ENCODE assay signal across 32 cellular contexts in genomic region chr2:165893556-165893955, GRCh38.
"Had no signal": no experiment of that assay in that cellular context is flagged by ENCODE, and none has a peak within 500 bp of the region (broad histone marks: within the 10 kb centered on the region; RNA-seq: fewer than 3 reads in every experiment).

No MANE protein-coding gene starts in this region.

- H3K27ac Mint-ChIP-seq: activated CD4-positive, alpha-beta memory T cell treated with anti-CD3 and anti-CD28 coated beads for 36 hours; activated CD4-positive, alpha-beta T cell treated with anti-CD3 and anti-CD28 coated beads for 36 hours; activated CD4-positive, alpha-beta T cell treated with anti-CD3 and anti-CD28 coated beads, Interleukin-2, amount 10 ng/mL, durations not matched to agents 24 days and 14 days; activated CD8-positive, alpha-beta memory T cell treated with anti-CD3 and anti-CD28 coated beads, Interleukin-2, amount 10 ng/mL, durations not matched to agents 7 days and 5 days; activated CD8-positive, alpha-beta T cell treated with anti-CD3 and anti-CD28 coated beads, Interleukin-2, amount 10 ng/mL, durations not matched to agents 7 days and 5 days; activated naive CD4-positive, alpha-beta T cell treated with anti-CD3 and anti-CD28 coated beads for 36 hours; activated naive CD4-positive, alpha-beta T cell treated with anti-CD3 and anti-CD28 coated beads, Interleukin-2, amount 50 U/mL, for 24 hours; activated naive CD8-positive, alpha-beta T cell treated with anti-CD3 and anti-CD28 coated beads for 36 hours; activated naive CD8-positive, alpha-beta T cell treated with anti-CD3 and anti-CD28 coated beads, Interleukin-2, amount 50 U/mL, for 24 hours; activated T-helper 1 cell treated with anti-CD3 and anti-CD28 coated beads, Interleukin-12 subunit alpha, Interleukin-12 subunit beta, Interleukin-2, Interleukin-4 antibody, amounts not matched to agents 30 ng/mL and 10 ng/mL and 1 ng/mL, durations not matched to agents 14 hours and 24 hours and 36 hours; activated T-helper 2 cell treated with anti-CD3 and anti-CD28 coated beads, Interferon-gamma antibody, Interleukin-2, Interleukin-4, amounts not matched to agents 10 μg/mL and 5 μg/mL and 100 μg/mL, durations not matched to agents 14 hours and 24 hours and 36 hours; effector memory CD8-positive, alpha-beta T cell had no signal

- H3K27ac ChIP-seq: adrenal gland, ascending aorta, brain microvascular endothelial cell, epithelial cell of prostate, esophagus squamous epithelium, gastrocnemius medialis had no signal

- H3K9me3 ChIP-seq: adrenal gland, ascending aorta, esophagus squamous epithelium, gastrocnemius medialis had no signal

- H3K4me3 Mint-ChIP-seq: activated CD4-positive, alpha-beta memory T cell treated with anti-CD3 and anti-CD28 coated beads for 36 hours; activated CD4-positive, alpha-beta T cell treated with anti-CD3 and anti-CD28 coated beads for 36 hours; activated CD4-positive, alpha-beta T cell treated with anti-CD3 and anti-CD28 coated beads, Interleukin-2, amount 10 ng/mL, durations not matched to agents 24 days and 14 days; activated CD8-positive, alpha-beta memory T cell treated with anti-CD3 and anti-CD28 coated beads, Interleukin-2, amount 10 ng/mL, durations not matched to agents 7 days and 5 days; activated CD8-positive, alpha-beta T cell treated with anti-CD3 and anti-CD28 coated beads, Interleukin-2, amount 10 ng/mL, durations not matched to agents 7 days and 5 days; activated naive CD4-positive, alpha-beta T cell treated with anti-CD3 and anti-CD28 coated beads for 36 hours; activated naive CD4-positive, alpha-beta T cell treated with anti-CD3 and anti-CD28 coated beads, Interleukin-2, amount 50 U/mL, for 24 hours; activated naive CD8-positive, alpha-beta T cell treated with anti-CD3 and anti-CD28 coated beads for 36 hours; activated naive CD8-positive, alpha-beta T cell treated with anti-CD3 and anti-CD28 coated beads, Interleukin-2, amount 50 U/mL, for 24 hours; activated T-helper 1 cell treated with anti-CD3 and anti-CD28 coated beads, Interleukin-12 subunit alpha, Interleukin-12 subunit beta, Interleukin-2, Interleukin-4 antibody, amounts not matched to agents 30 ng/mL and 10 ng/mL and 1 ng/mL, durations not matched to agents 14 hours and 24 hours and 36 hours; effector memory CD8-positive, alpha-beta T cell had no signal

- H3K4me1 Mint-ChIP-seq: activated naive CD4-positive, alpha-beta T cell treated with anti-CD3 and anti-CD28 coated beads, Interleukin-2, amount 50 U/mL, for 24 hours had no signal

- DNase-seq: activated CD4-positive, alpha-beta memory T cell treated with anti-CD3 and anti-CD28 coated beads for 36 hours; activated CD4-positive, alpha-beta T cell treated with anti-CD3 and anti-CD28 coated beads for 36 hours; activated CD4-positive, alpha-beta T cell treated with anti-CD3 and anti-CD28 coated beads, Interleukin-2, amount 10 ng/mL, durations not matched to agents 24 days and 14 days; activated CD4-positive, CD25-positive, alpha-beta regulatory T cell; activated CD4-positive, CD25-positive, alpha-beta regulatory T cell treated with anti-CD3 and anti-CD28 coated beads, Interleukin-2, amount 50 U/mL, for 72 hours; activated CD8-positive, alpha-beta memory T cell treated with anti-CD3 and anti-CD28 coated beads, Interleukin-2, amount 10 ng/mL, durations not matched to agents 7 days and 5 days; activated CD8-positive, alpha-beta memory T cell treated with anti-CD3 and anti-CD28 coated beads, Interleukin-2, amount 50 U/mL, for 4 hours; activated CD8-positive, alpha-beta T cell treated with anti-CD3 and anti-CD28 coated beads, Interleukin-2, amount 10 ng/mL, durations not matched to agents 7 days and 5 days; activated effector memory CD4-positive, alpha-beta T cell treated with anti-CD3 and anti-CD28 coated beads, Interleukin-2, amount 50 U/mL, for 16 hours; activated naive CD4-positive, alpha-beta T cell treated with anti-CD3 and anti-CD28 coated beads for 36 hours; activated naive CD8-positive, alpha-beta T cell treated with anti-CD3 and anti-CD28 coated beads for 36 hours; activated naive CD8-positive, alpha-beta T cell treated with anti-CD3 and anti-CD28 coated beads, Interleukin-2, amount 50 U/mL, for 24 hours; activated T-cell treated with anti-CD3 and anti-CD28 coated beads, Interleukin-2, amount 50 U/mL, for 1 hour; activated T-cell treated with anti-CD3 and anti-CD28 coated beads, Interleukin-2, amount 50 U/mL, for 48 hours; adrenal gland; brain microvascular endothelial cell; caudate nucleus; cortex of kidney; dermis blood vessel endothelial cell; effector CD4-positive, alpha-beta T cell; effector memory CD8-positive, alpha-beta T cell; esophagus squamous epithelium; gastrocnemius medialis; T-helper 2 cell had no signal

- H3K4me3 ChIP-seq: adrenal gland, ascending aorta, esophagus squamous epithelium, gastrocnemius medialis had no signal

- H3K27me3 Mint-ChIP-seq: activated CD4-positive, alpha-beta memory T cell treated with anti-CD3 and anti-CD28 coated beads for 36 hours; activated CD4-positive, alpha-beta T cell treated with anti-CD3 and anti-CD28 coated beads for 36 hours; activated CD4-positive, alpha-beta T cell treated with anti-CD3 and anti-CD28 coated beads, Interleukin-2, amount 10 ng/mL, durations not matched to agents 24 days and 14 days; activated CD8-positive, alpha-beta memory T cell treated with anti-CD3 and anti-CD28 coated beads, Interleukin-2, amount 10 ng/mL, durations not matched to agents 7 days and 5 days; activated naive CD4-positive, alpha-beta T cell treated with anti-CD3 and anti-CD28 coated beads, Interleukin-2, amount 50 U/mL, for 24 hours; activated naive CD8-positive, alpha-beta T cell treated with anti-CD3 and anti-CD28 coated beads for 36 hours; activated naive CD8-positive, alpha-beta T cell treated with anti-CD3 and anti-CD28 coated beads, Interleukin-2, amount 50 U/mL, for 24 hours; effector memory CD8-positive, alpha-beta T cell had no signal

- ATAC-seq: activated CD4-positive, alpha-beta T cell treated with anti-CD3 and anti-CD28 coated beads for 36 hours; activated CD8-positive, alpha-beta memory T cell treated with anti-CD3 and anti-CD28 coated beads, Interleukin-2, amount 10 ng/mL, durations not matched to agents 7 days and 5 days; activated CD8-positive, alpha-beta T cell treated with anti-CD3 and anti-CD28 coated beads, Interleukin-2, amount 10 ng/mL, durations not matched to agents 7 days and 5 days; activated naive CD8-positive, alpha-beta T cell treated with anti-CD3 and anti-CD28 coated beads, Interleukin-2, amount 50 U/mL, for 24 hours; effector memory CD8-positive, alpha-beta T cell; gastrocnemius medialis had no signal

- FAIRE-seq: colon, endometrium, endothelial cell of umbilical vein had no signal

- H3K4me1 ChIP-seq: ascending aorta, gastrocnemius medialis had no signal

- H3K9me3 Mint-ChIP-seq: activated CD4-positive, alpha-beta memory T cell treated with anti-CD3 and anti-CD28 coated beads for 36 hours; activated CD4-positive, alpha-beta T cell treated with anti-CD3 and anti-CD28 coated beads, Interleukin-2, amount 10 ng/mL, durations not matched to agents 24 days and 14 days; activated naive CD4-positive, alpha-beta T cell treated with anti-CD3 and anti-CD28 coated beads for 36 hours; activated naive CD4-positive, alpha-beta T cell treated with anti-CD3 and anti-CD28 coated beads, Interleukin-2, amount 50 U/mL, for 24 hours; activated naive CD8-positive, alpha-beta T cell treated with anti-CD3 and anti-CD28 coated beads for 36 hours; activated naive CD8-positive, alpha-beta T cell treated with anti-CD3 and anti-CD28 coated beads, Interleukin-2, amount 50 U/mL, for 24 hours; activated T-helper 1 cell treated with anti-CD3 and anti-CD28 coated beads, Interleukin-12 subunit alpha, Interleukin-12 subunit beta, Interleukin-2, Interleukin-4 antibody, amounts not matched to agents 30 ng/mL and 10 ng/mL and 1 ng/mL, durations not matched to agents 14 hours and 24 hours and 36 hours; activated T-helper 2 cell treated with anti-CD3 and anti-CD28 coated beads, Interferon-gamma antibody, Interleukin-2, Interleukin-4, amounts not matched to agents 10 μg/mL and 5 μg/mL and 100 μg/mL, durations not matched to agents 14 hours and 24 hours and 36 hours; effector memory CD8-positive, alpha-beta T cell had no signal

- H3K27me3 ChIP-seq: adrenal gland, ascending aorta, brain microvascular endothelial cell, esophagus squamous epithelium, gastrocnemius medialis had no signal
